Comparison of ENCODE assay signal across 9 cellular contexts in the genomic region with DNA sequence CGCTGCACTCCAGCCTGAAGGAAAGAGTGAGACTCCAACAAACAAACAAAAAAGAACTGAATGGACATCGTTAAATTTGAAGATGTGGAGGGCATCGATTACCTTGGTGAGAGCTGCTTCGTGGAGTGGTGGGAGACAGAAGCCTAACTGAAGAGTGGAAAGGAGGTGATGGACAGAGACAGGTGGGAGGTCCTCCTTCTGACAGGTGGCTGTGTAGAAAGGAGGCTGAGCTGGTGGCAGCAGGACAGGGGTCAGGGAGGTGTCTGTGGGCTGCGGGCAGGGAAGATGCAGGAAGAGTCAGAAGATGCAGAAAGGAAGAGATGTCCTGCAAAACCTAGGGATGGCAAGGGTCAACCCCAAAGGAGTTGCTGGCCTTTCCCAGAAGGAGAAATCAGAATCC.
"Had no signal": no experiment of that assay in that cellular context is flagged by ENCODE, and none has a peak within 500 bp of the region (broad histone marks: within the 10 kb centered on the region; RNA-seq: fewer than 3 reads in every experiment).

No MANE protein-coding gene starts in this region.

- H3K9ac ChIP-seq: GM23248 had no signal

- H2AFZ ChIP-seq: GM23248 had no signal

- H3K27ac ChIP-seq: GM23248, HL-60 had no signal

- H3K27ac Mint-ChIP-seq: HFFc6, IgD-negative memory B cell had no signal

- H3K4me1 ChIP-seq: HAP-1 had no signal

- H3K4me3 ChIP-seq: GM23248, HAP-1 had no signal

- ATAC-seq: HCT116, HepG2 had no signal

- H3K9me3 Mint-ChIP-seq: HFFc6, IgD-negative memory B cell had no signal

- H3K4me3 Mint-ChIP-seq: HFFc6, IgD-negative memory B cell had no signal

- H3K36me3 ChIP-seq: HAP-1 had no signal

- H3K9me3 ChIP-seq: HAP-1 had no signal

- DNase-seq: GM23248, GOT3, H7, HFFc6 had no signal

- H3K36me3 Mint-ChIP-seq: IgD-negative memory B cell had no signal
